In genomic region chr17:45146616-45147101, GRCh38 we compare ENCODE assay signal across 6 cellular contexts. TPM values are rescaled to one million over a fixed set of nuclear protein-coding genes. Genes with fewer than 3 reads are reported as not detected.
DNase-seq lines count a peak whose midpoint lies in the region; ATAC-seq, FAIRE-seq and TF ChIP-seq lines count a peak whose summit lies in the region.

No MANE protein-coding gene starts in this region.

- in situ Hi-C loops in mammary epithelial cell (cut with MboI; ENCODE audit: low sequenced_read_pairs in 2 of 2), result loop anchor here (5.0 to 10.0 kb wide), 2 partner anchors 48 to 51 kb away; no protein-coding TSS in a partner anchor

- no peak overlapping the region for H3K23ac ChIP-seq in neuronal stem cell (ENCODE audit: low read depth, low read length, poor library complexity)

- H3K27me3 ChIP-seq in mammary epithelial cell (ENCODE audit: insufficient read depth, low read length) (no peaks in the 10 kb centered on the region), neuronal stem cell (ENCODE audit: control insufficient read depth in 3 of 3, insufficient read depth in 3 of 3, low read depth in 1 of 3, low read length in 3 of 3) (no peaks in the 10 kb centered on the region)

- H2AFZ ChIP-seq in mammary epithelial cell (ENCODE audit: low read depth, low read length) (peak overlapping the region; percentile 92), neuronal stem cell (ENCODE audit: low read length) (peak overlapping the region; percentile 84)

- peak overlapping the region; percentile 57 for H2AK5ac ChIP-seq in neuronal stem cell (ENCODE audit: low read depth, low read length)

- H3K9ac ChIP-seq in mammary epithelial cell (ENCODE audit: insufficient read depth, low read length) (peak overlapping the region; percentile 77), neuronal stem cell (ENCODE audit: low read depth, low read length, poor library complexity) (no peak overlapping the region)

- no peak overlapping the region for H4K8ac ChIP-seq in neuronal stem cell (ENCODE audit: low read depth, low read length)

- no TSS peak for BruUV-seq in mammary epithelial cell (replicated peaks; lab: Mats Ljungman, UMichigan)

- H3K9me3 ChIP-seq in mammary epithelial cell (replicated peaks; ENCODE audit: insufficient read depth, low read length) (no peaks in the 10 kb centered on the region), neuronal stem cell (replicated peaks in 1 of 2; ENCODE audit: control insufficient read depth in 2 of 2, insufficient read depth in 1 of 2, low read depth in 1 of 2, low read length in 2 of 2) (no peaks in the 10 kb centered on the region)

- H2BK5ac ChIP-seq in neuronal stem cell (ENCODE audit: low read length), result no peak overlapping the region

- H3K18ac ChIP-seq in neuronal stem cell (ENCODE audit: low read length), result peak overlapping the region; percentile 96

- peak overlapping the region; percentile 89 for H3K4me3 ChIP-seq in Jurkat, Clone E6-1 (ENCODE audit: low read length)
- peak overlapping the region; percentile 62 to 98 (median 72) for H3K4me3 ChIP-seq in mammary epithelial cell (replicated peaks in 1 of 3; ENCODE audit: insufficient read depth in 1 of 3, low read depth in 2 of 3, low read length in 3 of 3)
- H3K4me3 ChIP-seq in neuronal stem cell (ENCODE audit: low read length in 2 of 2), result peak overlapping the region; percentile 72 to 76

- no peak for TF ChIP-seq CTCF in mammary epithelial cell (conservative IDR thresholded peaks at IDR 0.05 in 1 of 2, IDR thresholded peaks at IDR 0.05 in 1 of 2; ENCODE audit: extremely low read depth in 1 of 2, insufficient read depth in 1 of 2, low read depth in 1 of 2, low read length in 2 of 2)

- 64% methylated on average over 9 of the region's 9 CpGs for WGBS in mammary epithelial cell (ENCODE audit: low coverage, missing lambda C conversion rate)
- no CpG with 5 or more reads among the region's 9 CpGs for WGBS in neuronal stem cell (ENCODE audit: extremely low coverage in 2 of 2, insufficient read length in 2 of 2, insufficient replicate concordance in 1 of 2), 2 donors

- peak overlapping the region; percentile 69 for H3K27ac ChIP-seq in mammary epithelial cell (ENCODE audit: insufficient read depth, low read depth, low read length)
- peak overlapping the region; percentile 96 for H3K27ac ChIP-seq in neuronal stem cell (replicated peaks; ENCODE audit: low read length)

- H2BK12ac ChIP-seq in neuronal stem cell (ENCODE audit: low read length), result no peak overlapping the region

- intact Hi-C loops in mammary epithelial cell (cut with micrococcal nuclease), result loop anchor here (5.0 kb wide), 1 partner anchor 171 kb away; the partner anchor contains the start of gene MAP3K14

- no peak overlapping the region for H4K91ac ChIP-seq in neuronal stem cell (ENCODE audit: low read depth, low read length, poor library complexity)

- dilution Hi-C loops in mammary epithelial cell (cut with HindIII; ENCODE audit: low sequenced_read_pairs), result no loop called here

- peaks cover 2% of the 10 kb centered on the region for H4K20me1 ChIP-seq in mammary epithelial cell (ENCODE audit: insufficient read depth, low read length)

- H2BK120ac ChIP-seq in neuronal stem cell (ENCODE audit: low read depth, low read length), result no peak overlapping the region

- no peak overlapping the region for H2BK15ac ChIP-seq in neuronal stem cell (ENCODE audit: low read length)

- peaks cover 32% of the 10 kb centered on the region for H3K4me1 ChIP-seq in mammary epithelial cell (ENCODE audit: insufficient read depth, low read length)
- H3K4me1 ChIP-seq in neuronal stem cell (ENCODE audit: control insufficient read depth in 2 of 2, insufficient read depth in 1 of 2, low read depth in 1 of 2, low read length in 2 of 2), result peaks cover 14 to 18% of the 10 kb centered on the region in 2 donors

- no peaks in the 10 kb centered on the region for H3K36me3 ChIP-seq in mammary epithelial cell (ENCODE audit: insufficient read depth, low read length)
- peaks cover 0 to 4% of the 10 kb centered on the region in 2 donors for H3K36me3 ChIP-seq in neuronal stem cell (replicated peaks in 1 of 2; ENCODE audit: control insufficient read depth in 2 of 2, insufficient read depth in 2 of 2, low read length in 2 of 2)

- H3K4me2 ChIP-seq in mammary epithelial cell (ENCODE audit: insufficient read depth, low read depth, low read length) (peak overlapping the region; percentile 85), neuronal stem cell (ENCODE audit: insufficient read depth, low read length, poor library complexity, severe bottlenecking) (peak overlapping the region; percentile 82)

- no peak overlapping the region for H3K4ac ChIP-seq in neuronal stem cell (ENCODE audit: low read length)

- peaks cover 36% of the 10 kb centered on the region for H3K79me2 ChIP-seq in mammary epithelial cell (ENCODE audit: insufficient read depth, low read length)

- no peak for FAIRE-seq in H54 (lab: Jason Lieb, UNC)

- no peak for TF ChIP-seq POLR2A in H54 (IDR thresholded peaks at IDR 0.05; ENCODE audit: low read depth, low read length)

- CTCF ChIA-PET in mammary epithelial cell (lab: Charles Lee; ENCODE audit: low non-redundant PET), result interaction anchor here (0.6 kb wide), 1 partner anchor 51 kb away, joined by 5 read pairs; no protein-coding TSS in a partner anchor

- H3K14ac ChIP-seq in neuronal stem cell (ENCODE audit: low read length), result peak overlapping the region; percentile 9

- DNase-seq in Jurkat, Clone E6-1 (ENCODE audit: low read depth, low spot score), result no peak
- DNase-seq in mammary epithelial cell, result peak; percentile 58
- DNase-seq in neuronal stem cell (ENCODE audit: low spot score), result no peak
- DNase-seq in iPS-NIHi7 (ENCODE audit: extremely low spot score), result no peak
- no peak for DNase-seq in H54 (ENCODE audit: insufficient read length, low spot score)

- no peak for ATAC-seq in HG03135 (IDR thresholded peaks at IDR 0.05; ENCODE audit: unreplicated experiment)

- peaks cover 6% of the 10 kb centered on the region for H3K79me1 ChIP-seq in neuronal stem cell (ENCODE audit: low read depth, low read length)

RNA-seq across cellular contexts. Expression of gene HEXIM1, which starts 1.6 kb away (rescaled TPM):
- polyA plus RNA-seq in Jurkat, Clone E6-1 (2012; ENCODE audit: insufficient read depth, insufficient read length), result 27.6 TPM
- 10 to 100 TPM; 20.5 to 35.2 TPM for total RNA-seq in mammary epithelial cell
- 16.7 TPM for polyA plus RNA-seq in mammary epithelial cell
- 12.4 TPM for polyA minus RNA-seq in mammary epithelial cell
- polyA plus RNA-seq in neuronal stem cell (2013, experiment 1 of 2), result 21.6 TPM
- polyA plus RNA-seq in neuronal stem cell (2013, experiment 2 of 2), result 22.5 TPM

RNA-seq across cellular contexts. Expression of gene ACBD4, which starts 11.2 kb away (rescaled TPM):
- 9.0 TPM for polyA plus RNA-seq in Jurkat, Clone E6-1 (2012; ENCODE audit: insufficient read depth, insufficient read length)
- 1 to 10 TPM; 6.5 to 8.1 TPM for total RNA-seq in mammary epithelial cell
- 3.1 TPM for polyA plus RNA-seq in mammary epithelial cell
- polyA minus RNA-seq in mammary epithelial cell, result 3.4 TPM
- 7.8 TPM for polyA plus RNA-seq in neuronal stem cell (2013, experiment 1 of 2)
- 8.0 TPM for polyA plus RNA-seq in neuronal stem cell (2013, experiment 2 of 2)

RNA-seq across cellular contexts. Expression of gene PLCD3, which starts 14.3 kb away (rescaled TPM):
- 10.3 TPM for polyA plus RNA-seq in Jurkat, Clone E6-1 (2012; ENCODE audit: insufficient read depth, insufficient read length)
- 100 to 1,000 TPM in 1 of 2 donors, 10 to 100 TPM in 1; 79.4 to 185 TPM for total RNA-seq in mammary epithelial cell
- polyA plus RNA-seq in mammary epithelial cell, result 171 TPM
- polyA minus RNA-seq in mammary epithelial cell, result 166 TPM
- 19.5 TPM for polyA plus RNA-seq in neuronal stem cell (2013, experiment 1 of 2)
- 17.6 TPM for polyA plus RNA-seq in neuronal stem cell (2013, experiment 2 of 2)

RNA-seq across cellular contexts. Expression of gene HEXIM2, which starts 15.0 kb away (rescaled TPM):
- 3.1 TPM for polyA plus RNA-seq in Jurkat, Clone E6-1 (2012; ENCODE audit: insufficient read depth, insufficient read length)
- 1 to 10 TPM; 2.8 to 7.7 TPM for total RNA-seq in mammary epithelial cell
- 4.0 TPM for polyA plus RNA-seq in mammary epithelial cell
- not detected for polyA minus RNA-seq in mammary epithelial cell
- polyA plus RNA-seq in neuronal stem cell (2013, experiment 1 of 2), result 3.9 TPM
- 3.7 TPM for polyA plus RNA-seq in neuronal stem cell (2013, experiment 2 of 2)
